32 cellular contexts compared by ENCODE assay signal in the genomic region with DNA sequence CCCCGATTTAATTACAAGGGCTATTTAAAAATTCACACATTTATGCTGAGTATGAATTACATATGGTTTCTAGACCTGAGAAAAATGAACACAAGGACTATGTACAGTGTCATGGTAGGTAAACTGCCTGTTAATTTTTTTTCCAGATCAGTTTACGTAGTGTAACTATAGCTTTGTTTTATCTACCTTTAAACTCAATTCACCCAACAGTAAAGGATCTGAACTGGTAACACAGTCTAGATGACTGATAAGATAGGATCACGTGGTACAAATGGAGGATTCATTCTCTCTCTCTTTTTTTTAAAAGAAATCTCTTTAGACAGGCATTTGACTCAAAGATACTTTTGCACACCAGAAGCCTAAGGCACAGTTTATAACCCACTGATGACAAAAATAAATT.
"Had no signal": no experiment of that assay in that cellular context is flagged by ENCODE, and none has a peak within 500 bp of the region (broad histone marks: within the 10 kb centered on the region; RNA-seq: fewer than 3 reads in every experiment).

No MANE protein-coding gene starts in this region.

- H3K27me3 Mint-ChIP-seq: activated CD4-positive, alpha-beta memory T cell treated with anti-CD3 and anti-CD28 coated beads for 36 hours; activated CD4-positive, alpha-beta T cell treated with anti-CD3 and anti-CD28 coated beads for 36 hours; activated CD8-positive, alpha-beta memory T cell treated with anti-CD3 and anti-CD28 coated beads, Interleukin-2, amount 10 ng/mL, durations not matched to agents 7 days and 5 days; activated naive CD4-positive, alpha-beta T cell treated with anti-CD3 and anti-CD28 coated beads, Interleukin-2, amount 50 U/mL, for 24 hours; activated naive CD8-positive, alpha-beta T cell treated with anti-CD3 and anti-CD28 coated beads for 36 hours; activated naive CD8-positive, alpha-beta T cell treated with anti-CD3 and anti-CD28 coated beads, Interleukin-2, amount 50 U/mL, for 24 hours had no signal

- ATAC-seq: activated CD4-positive, alpha-beta T cell treated with anti-CD3 and anti-CD28 coated beads for 36 hours; activated CD8-positive, alpha-beta memory T cell treated with anti-CD3 and anti-CD28 coated beads, Interleukin-2, amount 10 ng/mL, durations not matched to agents 7 days and 5 days; activated CD8-positive, alpha-beta T cell treated with anti-CD3 and anti-CD28 coated beads, Interleukin-2, amount 10 ng/mL, durations not matched to agents 7 days and 5 days; activated naive CD8-positive, alpha-beta T cell treated with anti-CD3 and anti-CD28 coated beads, Interleukin-2, amount 50 U/mL, for 24 hours; body of pancreas; effector memory CD8-positive, alpha-beta T cell; foreskin keratinocyte; gastrocnemius medialis; heart left ventricle had no signal

- H3K36me3 Mint-ChIP-seq: activated CD4-positive, alpha-beta memory T cell treated with anti-CD3 and anti-CD28 coated beads for 36 hours; activated CD8-positive, alpha-beta memory T cell treated with anti-CD3 and anti-CD28 coated beads, Interleukin-2, amount 10 ng/mL, durations not matched to agents 7 days and 5 days; activated naive CD4-positive, alpha-beta T cell treated with anti-CD3 and anti-CD28 coated beads, Interleukin-2, amount 50 U/mL, for 24 hours; activated naive CD8-positive, alpha-beta T cell treated with anti-CD3 and anti-CD28 coated beads for 36 hours had no signal

- H3K4me1 Mint-ChIP-seq: activated CD4-positive, alpha-beta T cell treated with anti-CD3 and anti-CD28 coated beads, Interleukin-2, amount 10 ng/mL, durations not matched to agents 24 days and 14 days; activated CD8-positive, alpha-beta memory T cell treated with anti-CD3 and anti-CD28 coated beads, Interleukin-2, amount 10 ng/mL, durations not matched to agents 7 days and 5 days had no signal

- H3K4me3 Mint-ChIP-seq: activated CD4-positive, alpha-beta memory T cell treated with anti-CD3 and anti-CD28 coated beads for 36 hours; activated CD4-positive, alpha-beta T cell treated with anti-CD3 and anti-CD28 coated beads for 36 hours; activated CD4-positive, alpha-beta T cell treated with anti-CD3 and anti-CD28 coated beads, Interleukin-2, amount 10 ng/mL, durations not matched to agents 24 days and 14 days; activated CD8-positive, alpha-beta memory T cell treated with anti-CD3 and anti-CD28 coated beads, Interleukin-2, amount 10 ng/mL, durations not matched to agents 7 days and 5 days; activated CD8-positive, alpha-beta T cell treated with anti-CD3 and anti-CD28 coated beads, Interleukin-2, amount 10 ng/mL, durations not matched to agents 7 days and 5 days; activated naive CD4-positive, alpha-beta T cell treated with anti-CD3 and anti-CD28 coated beads for 36 hours; activated naive CD4-positive, alpha-beta T cell treated with anti-CD3 and anti-CD28 coated beads, Interleukin-2, amount 50 U/mL, for 24 hours; activated naive CD8-positive, alpha-beta T cell treated with anti-CD3 and anti-CD28 coated beads for 36 hours; activated naive CD8-positive, alpha-beta T cell treated with anti-CD3 and anti-CD28 coated beads, Interleukin-2, amount 50 U/mL, for 24 hours; activated T-helper 1 cell treated with anti-CD3 and anti-CD28 coated beads, Interleukin-12 subunit alpha, Interleukin-12 subunit beta, Interleukin-2, Interleukin-4 antibody, amounts not matched to agents 30 ng/mL and 10 ng/mL and 1 ng/mL, durations not matched to agents 14 hours and 24 hours and 36 hours; effector memory CD8-positive, alpha-beta T cell had no signal

- H3K36me3 ChIP-seq: adrenal gland, esophagus muscularis mucosa, gastrocnemius medialis, heart left ventricle had no signal

- H3K9me3 ChIP-seq: adrenal gland, body of pancreas, esophagus muscularis mucosa, gastrocnemius medialis, heart left ventricle had no signal

- H3K27me3 ChIP-seq: adrenal gland, body of pancreas, esophagus muscularis mucosa, foreskin keratinocyte, gastrocnemius medialis had no signal

- H3K9me3 Mint-ChIP-seq: activated CD4-positive, alpha-beta memory T cell treated with anti-CD3 and anti-CD28 coated beads for 36 hours; activated CD4-positive, alpha-beta T cell treated with anti-CD3 and anti-CD28 coated beads, Interleukin-2, amount 10 ng/mL, durations not matched to agents 24 days and 14 days; activated naive CD4-positive, alpha-beta T cell treated with anti-CD3 and anti-CD28 coated beads for 36 hours; activated naive CD4-positive, alpha-beta T cell treated with anti-CD3 and anti-CD28 coated beads, Interleukin-2, amount 50 U/mL, for 24 hours; activated naive CD8-positive, alpha-beta T cell treated with anti-CD3 and anti-CD28 coated beads for 36 hours; activated naive CD8-positive, alpha-beta T cell treated with anti-CD3 and anti-CD28 coated beads, Interleukin-2, amount 50 U/mL, for 24 hours; activated T-helper 1 cell treated with anti-CD3 and anti-CD28 coated beads, Interleukin-12 subunit alpha, Interleukin-12 subunit beta, Interleukin-2, Interleukin-4 antibody, amounts not matched to agents 30 ng/mL and 10 ng/mL and 1 ng/mL, durations not matched to agents 14 hours and 24 hours and 36 hours; activated T-helper 2 cell treated with anti-CD3 and anti-CD28 coated beads, Interferon-gamma antibody, Interleukin-2, Interleukin-4, amounts not matched to agents 10 μg/mL and 5 μg/mL and 100 μg/mL, durations not matched to agents 14 hours and 24 hours and 36 hours; effector memory CD8-positive, alpha-beta T cell had no signal

- H3K4me1 ChIP-seq: adrenal gland, body of pancreas, esophagus muscularis mucosa, gastrocnemius medialis, heart left ventricle had no signal

- H3K4me3 ChIP-seq: adrenal gland, body of pancreas, esophagus muscularis mucosa, gastrocnemius medialis, heart left ventricle had no signal

- H3K27ac ChIP-seq: adrenal gland, body of pancreas, esophagus muscularis mucosa, foreskin keratinocyte, gastrocnemius medialis, heart left ventricle had no signal

- H3K27ac Mint-ChIP-seq: activated CD4-positive, alpha-beta memory T cell treated with anti-CD3 and anti-CD28 coated beads for 36 hours; activated CD4-positive, alpha-beta T cell treated with anti-CD3 and anti-CD28 coated beads for 36 hours; activated CD4-positive, alpha-beta T cell treated with anti-CD3 and anti-CD28 coated beads, Interleukin-2, amount 10 ng/mL, durations not matched to agents 24 days and 14 days; activated CD8-positive, alpha-beta memory T cell treated with anti-CD3 and anti-CD28 coated beads, Interleukin-2, amount 10 ng/mL, durations not matched to agents 7 days and 5 days; activated CD8-positive, alpha-beta T cell treated with anti-CD3 and anti-CD28 coated beads, Interleukin-2, amount 10 ng/mL, durations not matched to agents 7 days and 5 days; activated naive CD4-positive, alpha-beta T cell treated with anti-CD3 and anti-CD28 coated beads for 36 hours; activated naive CD4-positive, alpha-beta T cell treated with anti-CD3 and anti-CD28 coated beads, Interleukin-2, amount 50 U/mL, for 24 hours; activated naive CD8-positive, alpha-beta T cell treated with anti-CD3 and anti-CD28 coated beads for 36 hours; activated naive CD8-positive, alpha-beta T cell treated with anti-CD3 and anti-CD28 coated beads, Interleukin-2, amount 50 U/mL, for 24 hours; activated T-helper 1 cell treated with anti-CD3 and anti-CD28 coated beads, Interleukin-12 subunit alpha, Interleukin-12 subunit beta, Interleukin-2, Interleukin-4 antibody, amounts not matched to agents 30 ng/mL and 10 ng/mL and 1 ng/mL, durations not matched to agents 14 hours and 24 hours and 36 hours; activated T-helper 2 cell treated with anti-CD3 and anti-CD28 coated beads, Interferon-gamma antibody, Interleukin-2, Interleukin-4, amounts not matched to agents 10 μg/mL and 5 μg/mL and 100 μg/mL, durations not matched to agents 14 hours and 24 hours and 36 hours had no signal

- DNase-seq: activated CD4-positive, alpha-beta memory T cell treated with anti-CD3 and anti-CD28 coated beads for 36 hours; activated CD4-positive, alpha-beta T cell treated with anti-CD3 and anti-CD28 coated beads for 36 hours; activated CD4-positive, alpha-beta T cell treated with anti-CD3 and anti-CD28 coated beads, Interleukin-2, amount 10 ng/mL, durations not matched to agents 24 days and 14 days; activated CD4-positive, CD25-positive, alpha-beta regulatory T cell; activated CD4-positive, CD25-positive, alpha-beta regulatory T cell treated with anti-CD3 and anti-CD28 coated beads, Interleukin-2, amount 50 U/mL, for 72 hours; activated CD8-positive, alpha-beta memory T cell treated with anti-CD3 and anti-CD28 coated beads, Interleukin-2, amount 10 ng/mL, durations not matched to agents 7 days and 5 days; activated CD8-positive, alpha-beta memory T cell treated with anti-CD3 and anti-CD28 coated beads, Interleukin-2, amount 50 U/mL, for 4 hours; activated CD8-positive, alpha-beta T cell treated with anti-CD3 and anti-CD28 coated beads, Interleukin-2, amount 10 ng/mL, durations not matched to agents 7 days and 5 days; activated effector memory CD4-positive, alpha-beta T cell treated with anti-CD3 and anti-CD28 coated beads, Interleukin-2, amount 50 U/mL, for 16 hours; activated naive CD4-positive, alpha-beta T cell treated with anti-CD3 and anti-CD28 coated beads for 36 hours; activated naive CD8-positive, alpha-beta T cell treated with anti-CD3 and anti-CD28 coated beads for 36 hours; activated naive CD8-positive, alpha-beta T cell treated with anti-CD3 and anti-CD28 coated beads, Interleukin-2, amount 50 U/mL, for 24 hours; activated T-cell treated with anti-CD3 and anti-CD28 coated beads, Interleukin-2, amount 50 U/mL, for 1 hour; activated T-cell treated with anti-CD3 and anti-CD28 coated beads, Interleukin-2, amount 50 U/mL, for 48 hours; adrenal gland; amygdala; aorta; body of pancreas; caudate nucleus; cortex of kidney; dermis blood vessel endothelial cell; effector CD4-positive, alpha-beta T cell; effector memory CD8-positive, alpha-beta T cell; foreskin keratinocyte; gastrocnemius medialis; glutamatergic neuron; heart left ventricle; T-helper 2 cell had no signal
